9 cellular contexts compared by ENCODE assay signal in the genomic region with DNA sequence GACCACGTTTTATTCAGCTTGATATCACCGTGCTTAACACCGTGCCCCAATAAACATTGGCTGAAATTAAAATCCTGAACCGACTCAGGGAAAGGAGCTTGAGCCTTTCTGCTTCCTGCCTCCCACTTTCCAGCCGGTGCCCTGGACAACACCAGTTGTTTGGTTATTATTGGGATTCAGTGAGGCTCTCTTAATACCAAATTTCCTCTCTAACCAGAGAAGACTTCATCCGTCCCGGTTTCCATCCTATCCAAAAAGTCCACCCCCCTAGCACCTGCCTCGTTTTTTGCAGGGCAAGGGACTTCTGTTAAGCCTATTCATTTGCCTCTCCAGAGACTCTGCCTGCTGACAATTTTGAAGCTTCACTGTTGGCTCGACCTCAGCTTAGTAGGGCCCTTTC. TPM values are rescaled to one million over a fixed set of nuclear protein-coding genes. Genes with fewer than 3 reads are reported as not detected.
DNase-seq lines count a peak whose midpoint lies in the region; ATAC-seq and TF ChIP-seq lines count a peak whose summit lies in the region.
"Had no signal": no experiment of that assay in that cellular context is flagged by ENCODE, and none has a peak within 500 bp of the region (broad histone marks: within the 10 kb centered on the region; RNA-seq: fewer than 3 reads in every experiment).

No MANE protein-coding gene starts in this region.

- WGBS in suprapubic skin: 19% methylated on average over 9 of the region's 9 CpGs

- TF ChIP-seq POLR2A in suprapubic skin (IDR thresholded peaks at IDR 0.05): no peak

- peaks cover 18% of the 10 kb centered on the region for H3K4me1 ChIP-seq in suprapubic skin

- no peaks in the 10 kb centered on the region for H3K36me3 ChIP-seq in suprapubic skin

- H3K27ac Mint-ChIP-seq in activated CD4-positive, alpha-beta T cell treated with anti-CD3 and anti-CD28 coated beads, Interleukin-2, amount 10 ng/mL, durations not matched to agents 7 days and 5 days: no peak overlapping the region
- H3K27ac Mint-ChIP-seq in activated CD8-positive, alpha-beta T cell treated with anti-CD3 and anti-CD28 coated beads, Interleukin-2, amount 10 ng/mL, durations not matched to agents 7 days and 5 days: no peak overlapping the region

- TF ChIP-seq CTCF in suprapubic skin (IDR thresholded peaks at IDR 0.05): no peak

- peaks cover 3% of the 10 kb centered on the region for H3K36me3 Mint-ChIP-seq in activated CD4-positive, alpha-beta T cell treated with anti-CD3 and anti-CD28 coated beads, Interleukin-2, amount 10 ng/mL, durations not matched to agents 7 days and 5 days (ENCODE audit: low read depth)
- no peaks in the 10 kb centered on the region for H3K36me3 Mint-ChIP-seq in activated CD8-positive, alpha-beta T cell treated with anti-CD3 and anti-CD28 coated beads, Interleukin-2, amount 10 ng/mL, durations not matched to agents 7 days and 5 days (ENCODE audit: low read depth)

- H3K9me3 ChIP-seq in suprapubic skin: no peaks in the 10 kb centered on the region

- H3K4me3 Mint-ChIP-seq in activated CD4-positive, alpha-beta T cell treated with anti-CD3 and anti-CD28 coated beads, Interleukin-2, amount 10 ng/mL, durations not matched to agents 7 days and 5 days: peak overlapping the region; percentile 63
- peak overlapping the region; percentile 61 for H3K4me3 Mint-ChIP-seq in activated CD8-positive, alpha-beta T cell treated with anti-CD3 and anti-CD28 coated beads, Interleukin-2, amount 10 ng/mL, durations not matched to agents 7 days and 5 days

- peaks cover 10% of the 10 kb centered on the region for H3K4me1 Mint-ChIP-seq in activated CD4-positive, alpha-beta T cell treated with anti-CD3 and anti-CD28 coated beads, Interleukin-2, amount 10 ng/mL, durations not matched to agents 7 days and 5 days
- H3K4me1 Mint-ChIP-seq in activated CD8-positive, alpha-beta T cell treated with anti-CD3 and anti-CD28 coated beads, Interleukin-2, amount 10 ng/mL, durations not matched to agents 7 days and 5 days (ENCODE audit: low read depth): peaks cover 10% of the 10 kb centered on the region

- H3K27me3 Mint-ChIP-seq in activated CD4-positive, alpha-beta T cell treated with anti-CD3 and anti-CD28 coated beads, Interleukin-2, amount 10 ng/mL, durations not matched to agents 7 days and 5 days: peaks cover 74% of the 10 kb centered on the region
- H3K27me3 Mint-ChIP-seq in activated CD8-positive, alpha-beta T cell treated with anti-CD3 and anti-CD28 coated beads, Interleukin-2, amount 10 ng/mL, durations not matched to agents 7 days and 5 days (ENCODE audit: low read depth): peaks cover 68% of the 10 kb centered on the region

- DNase-seq in activated CD4-positive, alpha-beta T cell treated with anti-CD3 and anti-CD28 coated beads, Interleukin-2, amount 10 ng/mL, durations not matched to agents 7 days and 5 days: no peak
- DNase-seq in activated CD4-positive, alpha-beta T cell treated with anti-CD3 and anti-CD28 coated beads for 1 hour: no peak
- DNase-seq in activated CD8-positive, alpha-beta T cell treated with anti-CD3 and anti-CD28 coated beads, Interleukin-2, amount 10 ng/mL, durations not matched to agents 7 days and 5 days: no peak
- peak; percentile 8 for DNase-seq in iPS-NIHi11 (ENCODE audit: low spot score)
- DNase-seq in suprapubic skin (ENCODE audit: low spot score in 2 of 2): no peak
- DNase-seq in cerebellar nuclear complex (lab: John Stamatoyannopoulos, UW): no peak
- DNase-seq: SHP77 had no signal

- no peak for ATAC-seq in activated CD8-positive, alpha-beta T cell treated with anti-CD3 and anti-CD28 coated beads, Interleukin-2, amount 10 ng/mL, durations not matched to agents 7 days and 5 days
- ATAC-seq in GM21717 (IDR thresholded peaks at IDR 0.05; ENCODE audit: unreplicated experiment): no peak
- ATAC-seq in GM21786 (IDR thresholded peaks at IDR 0.05; ENCODE audit: unreplicated experiment): no peak

- H3K27me3 ChIP-seq in suprapubic skin: peaks cover 14% of the 10 kb centered on the region

- CTCF ChIA-PET in activated CD4-positive, alpha-beta T cell treated with anti-CD3 and anti-CD28 coated beads, Interleukin-2, amount 10 ng/mL, durations not matched to agents 7 days and 5 days (lab: Charles Lee): interaction anchor here (0.8 to 2.5 kb wide), 2 partner anchors 10 to 14 kb away, joined by 7 to 8 read pairs; no protein-coding TSS in a partner anchor
- CTCF ChIA-PET in activated CD8-positive, alpha-beta T cell treated with anti-CD3 and anti-CD28 coated beads, Interleukin-2, amount 10 ng/mL, durations not matched to agents 7 days and 5 days (lab: Charles Lee): interaction anchor here (1.1 to 3.0 kb wide), 9 partner anchors 10 to 362 kb away, joined by 3 to 15 read pairs (median 8); no protein-coding TSS in a partner anchor

- H3K27ac ChIP-seq in suprapubic skin: no peak overlapping the region

- no peak for TF ChIP-seq EP300 in suprapubic skin (IDR thresholded peaks at IDR 0.05)

- no peaks in the 10 kb centered on the region for H3K9me3 Mint-ChIP-seq in activated CD4-positive, alpha-beta T cell treated with anti-CD3 and anti-CD28 coated beads, Interleukin-2, amount 10 ng/mL, durations not matched to agents 7 days and 5 days
- H3K9me3 Mint-ChIP-seq in activated CD8-positive, alpha-beta T cell treated with anti-CD3 and anti-CD28 coated beads, Interleukin-2, amount 10 ng/mL, durations not matched to agents 7 days and 5 days (ENCODE audit: insufficient read depth): no peaks in the 10 kb centered on the region

- POLR2A ChIA-PET in activated CD4-positive, alpha-beta T cell treated with anti-CD3 and anti-CD28 coated beads, Interleukin-2, amount 10 ng/mL, durations not matched to agents 7 days and 5 days (lab: Charles Lee): no interaction called here
- POLR2A ChIA-PET in activated CD8-positive, alpha-beta T cell treated with anti-CD3 and anti-CD28 coated beads, Interleukin-2, amount 10 ng/mL, durations not matched to agents 7 days and 5 days (lab: Charles Lee): no interaction called here

- peak overlapping the region; percentile 68 for H3K4me3 ChIP-seq in suprapubic skin

RNA-seq across cellular contexts. Expression of a gene that starts 0.6 kb away (rescaled TPM):
- total RNA-seq in activated CD4-positive, alpha-beta T cell treated with anti-CD3 and anti-CD28 coated beads, Interleukin-2, amount 10 ng/mL, durations not matched to agents 7 days and 5 days: not detected
- not detected for total RNA-seq in activated CD8-positive, alpha-beta T cell treated with anti-CD3 and anti-CD28 coated beads, Interleukin-2, amount 10 ng/mL, durations not matched to agents 7 days and 5 days
- total RNA-seq in suprapubic skin: 10 to 100 TPM in 1 of 4 donors, 1 to 10 TPM in 3; 7.5 to 14.0 (median 8.7) TPM

Comparison
In these comparisons a context has a peak if more than half of its experiments do, and no peak if none do; other contexts are left out.
1. RNA of a gene that starts 0.6 kb away (total RNA-seq): 7.5 to 14.0 TPM in suprapubic skin; not detected in activated CD4-positive, alpha-beta T cell treated with anti-CD3 and anti-CD28 coated beads, Interleukin-2, amount 10 ng/mL, durations not matched to agents 7 days and 5 days and not detected in activated CD8-positive, alpha-beta T cell treated with anti-CD3 and anti-CD28 coated beads, Interleukin-2, amount 10 ng/mL, durations not matched to agents 7 days and 5 days; every median in the first group is over 4 times any median in the second.